Comparison of ENCODE assay signal across 28 cellular contexts in genomic region chr2:43736637-43737036, GRCh38.
"Had no signal": no experiment of that assay in that cellular context is flagged by ENCODE, and none has a peak within 500 bp of the region (broad histone marks: within the 10 kb centered on the region; RNA-seq: fewer than 3 reads in every experiment).

No MANE protein-coding gene starts in this region.

- FAIRE-seq: colon, endothelial cell of umbilical vein, islet of Langerhans had no signal

- H3K9me3 ChIP-seq: gastrocnemius medialis, neutrophil, transverse colon had no signal

- H3K4me1 ChIP-seq: gastrocnemius medialis, transverse colon had no signal

- H3K4me1 Mint-ChIP-seq: activated naive CD8-positive, alpha-beta T cell treated with anti-CD3 and anti-CD28 coated beads, Interleukin-2, amount 10 ng/mL, durations not matched to agents 7 days and 5 days; memory B cell; nephron; stimulated activated naive CD8-positive, alpha-beta T cell treated with anti-CD3 and anti-CD28 coated beads, Interleukin-15, amount 100 ng/mL, for 72 hours; T-cell had no signal

- H3K27ac Mint-ChIP-seq: activated naive CD4-positive, alpha-beta T cell treated with anti-CD3 and anti-CD28 coated beads for 36 hours; activated naive CD8-positive, alpha-beta T cell treated with anti-CD3 and anti-CD28 coated beads, Interleukin-2, amount 10 ng/mL, durations not matched to agents 7 days and 5 days; effector memory CD8-positive, alpha-beta T cell; memory B cell; nephron; stimulated activated naive CD8-positive, alpha-beta T cell treated with anti-CD3 and anti-CD28 coated beads, Interleukin-15, amount 100 ng/mL, for 72 hours; T-cell; T-helper 2 cell treated with Interferon-gamma antibody and Interleukin-4, amounts not matched to agents 5 μg/mL and 100 μg/mL, for 36 hours had no signal

- H3K79me2 ChIP-seq: parathyroid adenoma had no signal

- H3K9me3 Mint-ChIP-seq: activated naive CD4-positive, alpha-beta T cell treated with anti-CD3 and anti-CD28 coated beads for 36 hours; activated naive CD8-positive, alpha-beta T cell treated with anti-CD3 and anti-CD28 coated beads, Interleukin-2, amount 10 ng/mL, durations not matched to agents 7 days and 5 days; effector memory CD8-positive, alpha-beta T cell; memory B cell; nephron; stimulated activated naive CD8-positive, alpha-beta T cell treated with anti-CD3 and anti-CD28 coated beads, Interleukin-15, amount 100 ng/mL, for 72 hours; T-cell; T-helper 2 cell treated with Interferon-gamma antibody and Interleukin-4, amounts not matched to agents 5 μg/mL and 100 μg/mL, for 36 hours had no signal

- DNase-seq: activated CD4-positive, alpha-beta T cell treated with anti-CD3 and anti-CD28 coated beads for 1 hour; activated CD4-positive, alpha-beta T cell treated with anti-CD3 and anti-CD28 coated beads, Interleukin-2, amount 50 U/mL, for 48 hours; activated CD8-positive, alpha-beta memory T cell treated with anti-CD3 and anti-CD28 coated beads, Interleukin-2, amount 50 U/mL, for 48 hours; activated effector memory CD4-positive, alpha-beta T cell treated with Interleukin-2 at 50 U/mL for 16 hours; activated naive CD4-positive, alpha-beta T cell treated with anti-CD3 and anti-CD28 coated beads for 36 hours; activated naive CD8-positive, alpha-beta T cell treated with anti-CD3 and anti-CD28 coated beads, Interleukin-2, amount 10 ng/mL, durations not matched to agents 7 days and 5 days; activated T-cell treated with anti-CD3 and anti-CD28 coated beads, Interleukin-2, amount 50 U/mL, for 48 hours; central memory CD4-positive, alpha-beta T cell; dorsolateral prefrontal cortex; effector memory CD8-positive, alpha-beta T cell; gastrocnemius medialis; head of caudate nucleus; hypothalamus; right cardiac atrium; stimulated activated CD4-positive, alpha-beta T cell treated with anti-CD3 and anti-CD28 coated beads, Interleukin-12 subunit alpha, Interleukin-12 subunit beta, amount 100 ng/mL, for 4 hours; stimulated activated CD4-positive, alpha-beta T cell treated with anti-CD3 and anti-CD28 coated beads, Interleukin-4, amount 100 ng/mL, for 4 hours; stimulated activated naive CD8-positive, alpha-beta T cell treated with anti-CD3 and anti-CD28 coated beads, Interleukin-15, amount 100 ng/mL, for 72 hours; T-cell; transverse colon had no signal

- H2AFZ ChIP-seq: parathyroid adenoma had no signal

- H3K9ac ChIP-seq: parathyroid adenoma had no signal

- H3K4me3 Mint-ChIP-seq: activated naive CD4-positive, alpha-beta T cell treated with anti-CD3 and anti-CD28 coated beads for 36 hours; activated naive CD8-positive, alpha-beta T cell treated with anti-CD3 and anti-CD28 coated beads, Interleukin-2, amount 10 ng/mL, durations not matched to agents 7 days and 5 days; effector memory CD8-positive, alpha-beta T cell; memory B cell; nephron; stimulated activated naive CD8-positive, alpha-beta T cell treated with anti-CD3 and anti-CD28 coated beads, Interleukin-15, amount 100 ng/mL, for 72 hours; T-cell; T-helper 2 cell treated with Interferon-gamma antibody and Interleukin-4, amounts not matched to agents 5 μg/mL and 100 μg/mL, for 36 hours had no signal

- ATAC-seq: effector memory CD8-positive, alpha-beta T cell; esophagus mucosa; gastrocnemius medialis; stimulated activated naive CD8-positive, alpha-beta T cell treated with anti-CD3 and anti-CD28 coated beads, Interleukin-15, amount 100 ng/mL, for 72 hours; T-cell had no signal

- H3K27ac ChIP-seq: dorsolateral prefrontal cortex, gastrocnemius medialis, neutrophil, parathyroid adenoma had no signal

- H3K36me3 ChIP-seq: gastrocnemius medialis, neutrophil, transverse colon had no signal

- H3K36me3 Mint-ChIP-seq: activated naive CD8-positive, alpha-beta T cell treated with anti-CD3 and anti-CD28 coated beads, Interleukin-2, amount 10 ng/mL, durations not matched to agents 7 days and 5 days; memory B cell had no signal

- H3K27me3 Mint-ChIP-seq: stimulated activated naive CD8-positive, alpha-beta T cell treated with anti-CD3 and anti-CD28 coated beads, Interleukin-15, amount 100 ng/mL, for 72 hours had no signal

- H3K27me3 ChIP-seq: dorsolateral prefrontal cortex, gastrocnemius medialis, transverse colon had no signal

- H3K4me3 ChIP-seq: dorsolateral prefrontal cortex, gastrocnemius medialis, transverse colon had no signal
